13 cellular contexts compared by ENCODE assay signal in the genomic region with DNA sequence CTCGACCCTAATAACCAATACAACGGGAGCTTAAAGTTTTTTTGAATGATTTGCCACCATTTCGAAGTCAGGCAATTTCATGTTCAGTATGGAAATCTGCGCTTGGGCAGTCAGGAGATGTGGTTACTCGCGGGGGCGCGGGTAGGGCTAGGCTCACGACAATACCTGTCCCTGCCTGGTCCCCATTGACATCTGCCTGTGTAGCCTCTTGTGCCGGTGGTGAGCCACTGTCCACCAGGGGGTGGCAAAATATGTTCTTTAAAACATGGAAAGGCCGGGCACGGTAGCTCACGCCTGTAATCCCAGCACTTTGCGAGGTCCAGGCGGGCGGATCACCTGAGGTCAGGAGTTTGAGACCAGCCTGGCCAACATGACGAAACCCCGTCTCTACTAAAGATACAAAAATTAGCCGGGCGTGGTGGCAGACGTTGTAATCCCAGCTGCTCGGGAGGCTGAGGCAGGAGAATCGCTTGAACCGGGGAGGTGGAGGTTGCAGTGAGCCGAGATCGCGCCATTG. TPM values are rescaled to one million over a fixed set of nuclear protein-coding genes. Genes with fewer than 3 reads are reported as not detected.
DNase-seq lines count a peak whose midpoint lies in the region; ATAC-seq and TF ChIP-seq lines count a peak whose summit lies in the region.
"Not testable (repeated sequence)": the region's sequence is repeated elsewhere in the genome, so short reads cannot be mapped to it uniquely, and the experiment has no call there.
"Had no signal": no experiment of that assay in that cellular context is flagged by ENCODE, and none has a peak within 500 bp of the region (broad histone marks: within the 10 kb centered on the region; RNA-seq: fewer than 3 reads in every experiment).

No MANE protein-coding gene starts in this region.

- H3K4me3 ChIP-seq in A673 (ENCODE audit: low read depth, low read length, poor library complexity, severe bottlenecking); Panc1 (ENCODE audit: low read depth in 2 of 2, low read length in 2 of 2): not testable (repeated sequence)
- H3K4me3 ChIP-seq in heart left ventricle = peak overlapping the region in 1 of 12 donors; percentile 28

- TF ChIP-seq POLR2A in heart left ventricle (IDR thresholded peaks at IDR 0.05) = not testable (repeated sequence)

- TF ChIP-seq CTCF in A673 (conservative IDR thresholded peaks at IDR 0.05; ENCODE audit: low read depth, low read length); Panc1 (IDR thresholded peaks at IDR 0.05); heart left ventricle (IDR thresholded peaks at IDR 0.05): not testable (repeated sequence)

- not testable (repeated sequence) for H3K4me3 Mint-ChIP-seq in activated naive CD8-positive, alpha-beta T cell treated with anti-CD3 and anti-CD28 coated beads, Interleukin-2, amount 50 U/mL, for 24 hours; naive thymus-derived CD8-positive, alpha-beta T cell

- H3K27me3 Mint-ChIP-seq in activated naive CD8-positive, alpha-beta T cell treated with anti-CD3 and anti-CD28 coated beads, Interleukin-2, amount 50 U/mL, for 24 hours; naive thymus-derived CD8-positive, alpha-beta T cell: not testable (repeated sequence)

- peak; percentile 34 for ATAC-seq in GM18907 (IDR thresholded peaks at IDR 0.05; ENCODE audit: unreplicated experiment)
- ATAC-seq in GM21737 (IDR thresholded peaks at IDR 0.05; ENCODE audit: unreplicated experiment) = peak; percentile 30
- peak; percentile 44 for ATAC-seq in HG03135 (IDR thresholded peaks at IDR 0.05; ENCODE audit: unreplicated experiment)
- peak; percentile 79 for ATAC-seq in Panc1
- ATAC-seq in activated naive CD8-positive, alpha-beta T cell treated with anti-CD3 and anti-CD28 coated beads, Interleukin-2, amount 50 U/mL, for 24 hours = peak; percentile 16
- ATAC-seq in heart left ventricle = peak; percentile 8 to 53 (median 38)
- ATAC-seq in naive thymus-derived CD8-positive, alpha-beta T cell = peak; percentile 43 to 52

- H3K27ac ChIP-seq in A673 (ENCODE audit: low read depth, low read length, poor library complexity, severe bottlenecking); Panc1 (ENCODE audit: low read length); heart left ventricle: not testable (repeated sequence)

- peaks cover 20% of the 10 kb centered on the region for H3K36me3 ChIP-seq in A673 (ENCODE audit: insufficient read depth, low read length, poor library complexity, severe bottlenecking)
- H3K36me3 ChIP-seq in Panc1 (ENCODE audit: control insufficient read depth, insufficient read depth, low read length) = not testable (repeated sequence)
- H3K36me3 ChIP-seq in heart left ventricle = peaks cover 0 to 21% (median 19%) of the 10 kb centered on the region in 9 donors

- CTCF ChIA-PET in A673 (lab: Charles Lee); Panc1 (lab: Charles Lee): not testable (repeated sequence)

- H3K36me3 Mint-ChIP-seq in activated naive CD8-positive, alpha-beta T cell treated with anti-CD3 and anti-CD28 coated beads, Interleukin-2, amount 50 U/mL, for 24 hours (ENCODE audit: low read depth) = peaks cover 16% of the 10 kb centered on the region
- H3K36me3 Mint-ChIP-seq in naive thymus-derived CD8-positive, alpha-beta T cell = peaks cover 0 to 18% (median 0%) of the 10 kb centered on the region in 3 donors

- in situ Hi-C loops in Panc1 (cut with HindIII; ENCODE audit: low pct_unique_long_range_greater_than_20kb, low sequenced_read_pairs) = not testable (repeated sequence)

- H3K4me1 Mint-ChIP-seq in activated naive CD8-positive, alpha-beta T cell treated with anti-CD3 and anti-CD28 coated beads, Interleukin-2, amount 50 U/mL, for 24 hours = peaks cover 10% of the 10 kb centered on the region
- H3K4me1 Mint-ChIP-seq in naive thymus-derived CD8-positive, alpha-beta T cell = peaks cover 7 to 18% (median 16%) of the 10 kb centered on the region in 4 donors

- H3K4me1 ChIP-seq in A673 (ENCODE audit: insufficient read depth, low read length, poor library complexity, severe bottlenecking); Panc1 (ENCODE audit: control insufficient read depth, insufficient read depth, low read length): not testable (repeated sequence)
- peaks cover 0 to 13% (median 0%) of the 10 kb centered on the region in 12 donors for H3K4me1 ChIP-seq in heart left ventricle

- intact Hi-C loops in A673 (cut with micrococcal nuclease; ENCODE audit: unreplicated experiment); Panc1 (cut with micrococcal nuclease; ENCODE audit: unreplicated experiment): not testable (repeated sequence)
- intact Hi-C loops in heart left ventricle (cut with DNase I) = loop anchor here in 3 of 10 donors (5.0 kb wide), 2 partner anchors 43 to 48 kb away; no protein-coding TSS in a partner anchor

- not testable (repeated sequence) for DNase-seq in A673 (ENCODE audit: low spot score); Panc1 (ENCODE audit: low read depth, low spot score); activated naive CD8-positive, alpha-beta T cell treated with anti-CD3 and anti-CD28 coated beads, Interleukin-2, amount 50 U/mL, for 24 hours; heart left ventricle; naive thymus-derived CD8-positive, alpha-beta T cell

- H3K27ac Mint-ChIP-seq in activated naive CD8-positive, alpha-beta T cell treated with anti-CD3 and anti-CD28 coated beads, Interleukin-2, amount 50 U/mL, for 24 hours; naive thymus-derived CD8-positive, alpha-beta T cell: not testable (repeated sequence)

- H3K9me3 Mint-ChIP-seq in activated naive CD8-positive, alpha-beta T cell treated with anti-CD3 and anti-CD28 coated beads, Interleukin-2, amount 50 U/mL, for 24 hours; naive thymus-derived CD8-positive, alpha-beta T cell: not testable (repeated sequence)

- not testable (repeated sequence) for H3K27me3 ChIP-seq in A673 (replicated peaks; ENCODE audit: insufficient read depth, low read depth, low read length, poor library complexity); Panc1 (ENCODE audit: control insufficient read depth, insufficient read depth, low read length); heart left ventricle

- WGBS in heart left ventricle, 4 donors = 24 to 27% (median 25%) methylated on average over 7 to 10 of the region's 27 CpGs; no CpG with 5 or more reads in 1 of the 4 donors

- not testable (repeated sequence) for H3K9me3 ChIP-seq in A673 (ENCODE audit: low read depth, low read length, poor library complexity, severe bottlenecking); Panc1 (ENCODE audit: control insufficient read depth, insufficient read depth, low read depth, low read length); heart left ventricle

- BruUV-seq in A673 (replicated peaks; lab: Mats Ljungman, UMichigan) = TSS peak; percentile 83
- BruUV-seq in Panc1 (replicated peaks; lab: Mats Ljungman, UMichigan) = not testable (repeated sequence)

- POLR2A ChIA-PET in A673 (lab: Charles Lee; ENCODE audit: low non-redundant PET); Panc1 (lab: Charles Lee); naive thymus-derived CD8-positive, alpha-beta T cell (lab: Charles Lee): not testable (repeated sequence)

RNA-seq across cellular contexts. Expression of gene DDT, which starts 0.7 kb away (rescaled TPM):
- total RNA-seq in A673 (2021) = 102 and 108 TPM in 2 replicates
- total RNA-seq in Panc1 (2021; ENCODE audit: unreplicated experiment) = 137 TPM
- polyA plus RNA-seq in Panc1 (2012; ENCODE audit: insufficient read length) = 172 TPM
- total RNA-seq in heart left ventricle = 100 to 1,000 TPM; 117 to 210 (median 153) TPM
- 100 to 1,000 TPM; 301 to 399 TPM for polyA plus RNA-seq in heart left ventricle
- 100 to 1,000 TPM in 1 of 2 experiments, 10 to 100 TPM in 1; 92.7 to 108 TPM for total RNA-seq in naive thymus-derived CD8-positive, alpha-beta T cell
- polyA plus RNA-seq in naive thymus-derived CD8-positive, alpha-beta T cell = 100 to 1,000 TPM; 111 to 152 (median 133) TPM

RNA-seq across cellular contexts. Expression of gene GSTT2, which starts 5.0 kb away (rescaled TPM):
- total RNA-seq in A673 (2021) (not detected in 2 replicates), Panc1 (2021; ENCODE audit: unreplicated experiment) (0.26 TPM), heart left ventricle (under 1 TPM in 1 of 9 donors, not detected in 8; 0.60 TPM)
- 3.6 TPM for polyA plus RNA-seq in Panc1 (2012; ENCODE audit: insufficient read length)
- polyA plus RNA-seq in heart left ventricle = 1 to 10 TPM in 1 of 2 donors, under 1 TPM in 1; 0.30 to 2.1 TPM
- not detected for total RNA-seq in naive thymus-derived CD8-positive, alpha-beta T cell
- polyA plus RNA-seq in naive thymus-derived CD8-positive, alpha-beta T cell = not detected
- total RNA-seq: NCI-H460 had no signal

RNA-seq across cellular contexts. Expression of gene DDTL, which starts 8.2 kb away (rescaled TPM):
- total RNA-seq in A673 (2021) = not detected in 2 replicates
- not detected for total RNA-seq in Panc1 (2021; ENCODE audit: unreplicated experiment)
- 1.9 TPM for polyA plus RNA-seq in Panc1 (2012; ENCODE audit: insufficient read length)
- total RNA-seq in heart left ventricle = 1 to 10 TPM in 5 of 9 donors, not detected in 4; 1.1 to 2.3 (median 2.2) TPM
- 1 to 10 TPM; 2.8 to 6.7 TPM for polyA plus RNA-seq in heart left ventricle
- total RNA-seq in naive thymus-derived CD8-positive, alpha-beta T cell = not detected
- 1 to 10 TPM in 2 of 3 donors, under 1 TPM in 1; 0.58 to 1.6 (median 1.3) TPM for polyA plus RNA-seq in naive thymus-derived CD8-positive, alpha-beta T cell

RNA-seq across cellular contexts. Expression of gene GSTT2B, which starts 13.9 kb away (rescaled TPM):
- 0.54 and 0.76 TPM in 2 replicates for total RNA-seq in A673 (2021)
- 6.5 TPM for total RNA-seq in Panc1 (2021; ENCODE audit: unreplicated experiment)
- polyA plus RNA-seq in Panc1 (2012; ENCODE audit: insufficient read length) = 16.2 TPM
- 10 to 100 TPM in 1 of 9 donors, 1 to 10 TPM in 7, under 1 TPM in 1; 0.81 to 15.5 (median 6.2) TPM for total RNA-seq in heart left ventricle
- polyA plus RNA-seq in heart left ventricle = 10 to 100 TPM in 1 of 2 donors, 1 to 10 TPM in 1; 6.6 to 19.9 TPM
- not detected for total RNA-seq in naive thymus-derived CD8-positive, alpha-beta T cell
- not detected for polyA plus RNA-seq in naive thymus-derived CD8-positive, alpha-beta T cell

RNA-seq across cellular contexts. Expression of gene GSTT4, which starts 30.4 kb away (rescaled TPM):
- total RNA-seq in A673 (2021) = not detected in 2 replicates
- not detected for total RNA-seq in Panc1 (2021; ENCODE audit: unreplicated experiment)
- not detected for polyA plus RNA-seq in Panc1 (2012; ENCODE audit: insufficient read length)
- not detected for total RNA-seq in heart left ventricle
- polyA plus RNA-seq in heart left ventricle = not detected
- not detected for total RNA-seq in naive thymus-derived CD8-positive, alpha-beta T cell
- not detected for polyA plus RNA-seq in naive thymus-derived CD8-positive, alpha-beta T cell
- total RNA-seq: HT1080, LHCN-M2, NCI-H460, thyroid gland had no signal
- polyA plus RNA-seq: keratinocyte had no signal

Comparison
In these comparisons a context has a peak if more than half of its experiments do, and no peak if none do; other contexts are left out.
1. ATAC-seq: peak in every context shown above with its lines; median percentile 79 in Panc1; 48 in naive thymus-derived CD8-positive, alpha-beta T cell; 44 in HG03135; 38 in heart left ventricle; 34 in GM18907; 30 in GM21737; 16 in activated naive CD8-positive, alpha-beta T cell treated with anti-CD3 and anti-CD28 coated beads, Interleukin-2, amount 50 U/mL, for 24 hours.